Comparison of ENCODE assay signal across 9 cellular contexts in genomic region chr2:27766287-27766661, GRCh38. TPM values are rescaled to one million over a fixed set of nuclear protein-coding genes. Genes with fewer than 3 reads are reported as not detected.
DNase-seq lines count a peak whose midpoint lies in the region; ATAC-seq and TF ChIP-seq lines count a peak whose summit lies in the region.
"Had no signal": no experiment of that assay in that cellular context is flagged by ENCODE, and none has a peak within 500 bp of the region (broad histone marks: within the 10 kb centered on the region; RNA-seq: fewer than 3 reads in every experiment).

No MANE protein-coding gene starts in this region.

- no peaks in the 10 kb centered on the region for H3K27me3 ChIP-seq in left lung

- no peak for ATAC-seq in activated CD8-positive, alpha-beta memory T cell treated with anti-CD3 and anti-CD28 coated beads, Interleukin-2, amount 10 ng/mL, durations not matched to agents 7 days and 5 days
- peak; percentile 72 for ATAC-seq in left lung
- no peak for ATAC-seq in stimulated activated memory B cell treated with anti-CD40 and anti-IgM and Interleukin-4, amounts not matched to agents 10 μg/mL and 1 μg/mL and 100 μg/mL, for 72 hours
- no peak for ATAC-seq in GM21360 (IDR thresholded peaks at IDR 0.05; ENCODE audit: unreplicated experiment)
- no peak for ATAC-seq in HG02763 (IDR thresholded peaks at IDR 0.05; ENCODE audit: unreplicated experiment)

- no peaks in the 10 kb centered on the region for H3K36me3 Mint-ChIP-seq in activated CD8-positive, alpha-beta memory T cell treated with anti-CD3 and anti-CD28 coated beads, Interleukin-2, amount 10 ng/mL, durations not matched to agents 7 days and 5 days
- H3K36me3 Mint-ChIP-seq in activated naive CD8-positive, alpha-beta T cell treated with anti-CD3 and anti-CD28 coated beads for 36 hours = no peaks in the 10 kb centered on the region
- H3K36me3 Mint-ChIP-seq in stimulated activated memory B cell treated with anti-CD40 and anti-IgM and Interleukin-4, amounts not matched to agents 10 μg/mL and 1 μg/mL and 100 μg/mL, for 72 hours = no peaks in the 10 kb centered on the region

- CTCF ChIA-PET in activated CD8-positive, alpha-beta memory T cell treated with anti-CD3 and anti-CD28 coated beads, Interleukin-2, amount 10 ng/mL, durations not matched to agents 7 days and 5 days (lab: Charles Lee) = no interaction called here

- intact Hi-C loops in left lung (cut with DNase I) = no loop called here

- peak overlapping the region in 1 of 2 donors; percentile 22 for H3K4me3 ChIP-seq in left lung

- H3K9me3 Mint-ChIP-seq in activated CD8-positive, alpha-beta memory T cell treated with anti-CD3 and anti-CD28 coated beads, Interleukin-2, amount 10 ng/mL, durations not matched to agents 7 days and 5 days (ENCODE audit: low read depth) = no peaks in the 10 kb centered on the region
- H3K9me3 Mint-ChIP-seq in activated naive CD8-positive, alpha-beta T cell treated with anti-CD3 and anti-CD28 coated beads for 36 hours = no peaks in the 10 kb centered on the region
- no peaks in the 10 kb centered on the region for H3K9me3 Mint-ChIP-seq in stimulated activated memory B cell treated with anti-CD40 and anti-IgM and Interleukin-4, amounts not matched to agents 10 μg/mL and 1 μg/mL and 100 μg/mL, for 72 hours

- H3K27ac ChIP-seq in left lung = peak overlapping the region; percentile 76 to 81
- H3K27ac ChIP-seq: VCaP had no signal

- peaks cover 2% of the 10 kb centered on the region for H3K27me3 Mint-ChIP-seq in activated CD8-positive, alpha-beta memory T cell treated with anti-CD3 and anti-CD28 coated beads, Interleukin-2, amount 10 ng/mL, durations not matched to agents 7 days and 5 days
- H3K27me3 Mint-ChIP-seq in activated naive CD8-positive, alpha-beta T cell treated with anti-CD3 and anti-CD28 coated beads for 36 hours = peaks cover 12% of the 10 kb centered on the region
- peaks cover 28% of the 10 kb centered on the region for H3K27me3 Mint-ChIP-seq in stimulated activated memory B cell treated with anti-CD40 and anti-IgM and Interleukin-4, amounts not matched to agents 10 μg/mL and 1 μg/mL and 100 μg/mL, for 72 hours

- H3K9me3 ChIP-seq in left lung = no peaks in the 10 kb centered on the region

- no peak for DNase-seq in activated CD8-positive, alpha-beta memory T cell treated with anti-CD3 and anti-CD28 coated beads, Interleukin-2, amount 10 ng/mL, durations not matched to agents 7 days and 5 days
- DNase-seq in activated CD8-positive, alpha-beta memory T cell treated with anti-CD3 and anti-CD28 coated beads for 24 hours = no peak
- DNase-seq in activated naive CD8-positive, alpha-beta T cell treated with anti-CD3 and anti-CD28 coated beads for 36 hours = no peak
- DNase-seq in left lung (no peak), NCI-H187 (lab: John Stamatoyannopoulos, UW) (no peak)

- peaks cover 3 to 18% of the 10 kb centered on the region in 2 donors for H3K4me1 ChIP-seq in left lung

- peaks cover 20% of the 10 kb centered on the region for H3K4me1 Mint-ChIP-seq in activated CD8-positive, alpha-beta memory T cell treated with anti-CD3 and anti-CD28 coated beads, Interleukin-2, amount 10 ng/mL, durations not matched to agents 7 days and 5 days
- H3K4me1 Mint-ChIP-seq in activated naive CD8-positive, alpha-beta T cell treated with anti-CD3 and anti-CD28 coated beads for 36 hours = peaks cover 16% of the 10 kb centered on the region
- peaks cover 5% of the 10 kb centered on the region for H3K4me1 Mint-ChIP-seq in stimulated activated memory B cell treated with anti-CD40 and anti-IgM and Interleukin-4, amounts not matched to agents 10 μg/mL and 1 μg/mL and 100 μg/mL, for 72 hours

- H3K27ac Mint-ChIP-seq in activated CD8-positive, alpha-beta memory T cell treated with anti-CD3 and anti-CD28 coated beads, Interleukin-2, amount 10 ng/mL, durations not matched to agents 7 days and 5 days = no peak overlapping the region
- H3K27ac Mint-ChIP-seq in activated naive CD8-positive, alpha-beta T cell treated with anti-CD3 and anti-CD28 coated beads for 36 hours = peak overlapping the region; percentile 69
- H3K27ac Mint-ChIP-seq in stimulated activated memory B cell treated with anti-CD40 and anti-IgM and Interleukin-4, amounts not matched to agents 10 μg/mL and 1 μg/mL and 100 μg/mL, for 72 hours = no peak overlapping the region

- H3K4me3 Mint-ChIP-seq in activated CD8-positive, alpha-beta memory T cell treated with anti-CD3 and anti-CD28 coated beads, Interleukin-2, amount 10 ng/mL, durations not matched to agents 7 days and 5 days = peak overlapping the region; percentile 52
- H3K4me3 Mint-ChIP-seq in activated naive CD8-positive, alpha-beta T cell treated with anti-CD3 and anti-CD28 coated beads for 36 hours = peak overlapping the region; percentile 33
- H3K4me3 Mint-ChIP-seq in stimulated activated memory B cell treated with anti-CD40 and anti-IgM and Interleukin-4, amounts not matched to agents 10 μg/mL and 1 μg/mL and 100 μg/mL, for 72 hours = peak overlapping the region; percentile 24

- H3K36me3 ChIP-seq in left lung = no peaks in the 10 kb centered on the region

- TF ChIP-seq CTCF in left lung (IDR thresholded peaks at IDR 0.05) = no peak

RNA-seq across cellular contexts. Expression of gene MRPL33, which starts 5.2 kb away (rescaled TPM):
- total RNA-seq in activated CD8-positive, alpha-beta memory T cell treated with anti-CD3 and anti-CD28 coated beads, Interleukin-2, amount 10 ng/mL, durations not matched to agents 7 days and 5 days = 10 to 100 TPM; 49.0 to 62.0 TPM
- total RNA-seq in activated naive CD8-positive, alpha-beta T cell treated with anti-CD3 and anti-CD28 coated beads for 36 hours = 10 to 100 TPM; 68.9 to 82.6 TPM
- total RNA-seq in left lung = 100 to 1,000 TPM in 1 of 2 donors, 10 to 100 TPM in 1; 75.2 to 110 TPM
